ENCODE assay signal across 13 cellular contexts in genomic region chr22:40221055-40221414, GRCh38. TPM values are rescaled to one million over a fixed set of nuclear protein-coding genes. Genes with fewer than 3 reads are reported as not detected.
DNase-seq lines count a peak whose midpoint lies in the region; ATAC-seq, FAIRE-seq and TF ChIP-seq lines count a peak whose summit lies in the region.
"Had no signal": no experiment of that assay in that cellular context is flagged by ENCODE, and none has a peak within 500 bp of the region (broad histone marks: within the 10 kb centered on the region; RNA-seq: fewer than 3 reads in every experiment).

No MANE protein-coding gene starts in this region.

- intact Hi-C loops in left ventricle myocardium inferior (cut with micrococcal nuclease): no loop called here
- intact Hi-C loops in aorta (cut with DNase I): no loop called here

- no peak for FAIRE-seq in frontal cortex (lab: Jason Lieb, UNC)
- FAIRE-seq: islet of Langerhans had no signal

- no peaks in the 10 kb centered on the region for H3K27me3 Mint-ChIP-seq in stimulated activated naive CD8-positive, alpha-beta T cell treated with anti-CD3 and anti-CD28 coated beads, Interleukin-15, Interleukin-2, amounts not matched to agents 100 ng/mL and 50 ng/mL, for 24 hours
- H3K27me3 Mint-ChIP-seq in stimulated activated naive CD8-positive, alpha-beta T cell treated with anti-CD3 and anti-CD28 coated beads, Interleukin-15, amount 100 ng/mL, for 72 hours: no peaks in the 10 kb centered on the region
- H3K27me3 Mint-ChIP-seq: dendritic cell treated with granulocyte-macrophage colony-stimulating factor and Interleukin-4, amounts not matched to agents 40 ng/mL and 50 ng/mL, for 4 days had no signal

- H3K4me1 ChIP-seq in left ventricle myocardium inferior (peaks cover 98% of the 10 kb centered on the region), rectal smooth muscle tissue (ENCODE audit: control insufficient read depth, insufficient read depth, low read length) (peaks cover 15% of the 10 kb centered on the region), aorta (ENCODE audit: control insufficient read depth in 1 of 2, insufficient read depth in 2 of 2, low read length in 2 of 2) (peaks cover 2 to 12% of the 10 kb centered on the region in 2 donors)

- peaks cover 75% of the 10 kb centered on the region for H3K4me1 Mint-ChIP-seq in stimulated activated naive CD8-positive, alpha-beta T cell treated with anti-CD3 and anti-CD28 coated beads, Interleukin-15, Interleukin-2, amounts not matched to agents 100 ng/mL and 50 ng/mL, for 24 hours (ENCODE audit: low read depth)
- peaks cover 76% of the 10 kb centered on the region for H3K4me1 Mint-ChIP-seq in stimulated activated naive CD8-positive, alpha-beta T cell treated with anti-CD3 and anti-CD28 coated beads, Interleukin-15, amount 100 ng/mL, for 72 hours

- DNase-seq in stimulated activated naive CD8-positive, alpha-beta T cell treated with anti-CD3 and anti-CD28 coated beads, Interleukin-15, amount 100 ng/mL, for 72 hours: no peak
- DNase-seq in left ventricle myocardium inferior: no peak
- DNase-seq in aorta: no peak
- DNase-seq in effector CD4-positive, alpha-beta T cell: no peak
- DNase-seq in COLO829 (ENCODE audit: low spot score): no peak
- no peak for DNase-seq in frontal cortex (ENCODE audit: low spot score in 2 of 2)
- DNase-seq: foreskin fibroblast, HFFc6 had no signal

- no peak overlapping the region for H3K9ac ChIP-seq in rectal smooth muscle tissue (ENCODE audit: low read length)

- no peak overlapping the region for H3K4me3 ChIP-seq in left ventricle myocardium inferior
- H3K4me3 ChIP-seq in rectal smooth muscle tissue (ENCODE audit: low read length): no peak overlapping the region
- no peak overlapping the region for H3K4me3 ChIP-seq in aorta (ENCODE audit: low read length in 2 of 2)
- H3K4me3 ChIP-seq: smooth muscle cell had no signal

- no peak for ATAC-seq in stimulated activated naive CD8-positive, alpha-beta T cell treated with anti-CD3 and anti-CD28 coated beads, Interleukin-15, amount 100 ng/mL, for 72 hours
- no peak for ATAC-seq in aorta (ENCODE audit: low FRiP score)

- H3K36me3 Mint-ChIP-seq in stimulated activated naive CD8-positive, alpha-beta T cell treated with anti-CD3 and anti-CD28 coated beads, Interleukin-15, Interleukin-2, amounts not matched to agents 100 ng/mL and 50 ng/mL, for 24 hours (ENCODE audit: low read depth): peaks cover 18% of the 10 kb centered on the region

- TF ChIP-seq CTCF in left ventricle myocardium inferior (IDR thresholded peaks at IDR 0.05; ENCODE audit: borderline replicate concordance): no peak

- no peak overlapping the region for H3K4me3 Mint-ChIP-seq in stimulated activated naive CD8-positive, alpha-beta T cell treated with anti-CD3 and anti-CD28 coated beads, Interleukin-15, Interleukin-2, amounts not matched to agents 100 ng/mL and 50 ng/mL, for 24 hours
- H3K4me3 Mint-ChIP-seq in stimulated activated naive CD8-positive, alpha-beta T cell treated with anti-CD3 and anti-CD28 coated beads, Interleukin-15, amount 100 ng/mL, for 72 hours: no peak overlapping the region
- H3K4me3 Mint-ChIP-seq: dendritic cell treated with granulocyte-macrophage colony-stimulating factor and Interleukin-4, amounts not matched to agents 40 ng/mL and 50 ng/mL, for 4 days; HFFc6 had no signal

- H3K27ac Mint-ChIP-seq in stimulated activated naive CD8-positive, alpha-beta T cell treated with anti-CD3 and anti-CD28 coated beads, Interleukin-15, Interleukin-2, amounts not matched to agents 100 ng/mL and 50 ng/mL, for 24 hours: peak overlapping the region; percentile 5
- no peak overlapping the region for H3K27ac Mint-ChIP-seq in stimulated activated naive CD8-positive, alpha-beta T cell treated with anti-CD3 and anti-CD28 coated beads, Interleukin-15, amount 100 ng/mL, for 72 hours
- H3K27ac Mint-ChIP-seq: dendritic cell treated with granulocyte-macrophage colony-stimulating factor and Interleukin-4, amounts not matched to agents 40 ng/mL and 50 ng/mL, for 4 days; HFFc6 had no signal

- no peaks in the 10 kb centered on the region for H3K36me3 ChIP-seq in left ventricle myocardium inferior
- H3K36me3 ChIP-seq in rectal smooth muscle tissue (ENCODE audit: control insufficient read depth, insufficient read depth, low read length): no peaks in the 10 kb centered on the region
- H3K36me3 ChIP-seq in aorta (ENCODE audit: control insufficient read depth in 1 of 2, insufficient read depth in 2 of 2, low read length in 1 of 2): no peaks in the 10 kb centered on the region

- H3K27ac ChIP-seq in left ventricle myocardium inferior (replicated peaks) (peak overlapping the region; percentile 64), rectal smooth muscle tissue (ENCODE audit: low read depth, low read length) (peak overlapping the region; percentile 76), aorta (ENCODE audit: low read depth in 1 of 2, low read length in 2 of 2) (peak overlapping the region; percentile 68 to 80)

- no peaks in the 10 kb centered on the region for H3K9me3 Mint-ChIP-seq in stimulated activated naive CD8-positive, alpha-beta T cell treated with anti-CD3 and anti-CD28 coated beads, Interleukin-15, Interleukin-2, amounts not matched to agents 100 ng/mL and 50 ng/mL, for 24 hours
- H3K9me3 Mint-ChIP-seq in stimulated activated naive CD8-positive, alpha-beta T cell treated with anti-CD3 and anti-CD28 coated beads, Interleukin-15, amount 100 ng/mL, for 72 hours: no peaks in the 10 kb centered on the region
- H3K9me3 Mint-ChIP-seq: dendritic cell treated with granulocyte-macrophage colony-stimulating factor and Interleukin-4, amounts not matched to agents 40 ng/mL and 50 ng/mL, for 4 days; HFFc6 had no signal

- no peaks in the 10 kb centered on the region for H3K27me3 ChIP-seq in left ventricle myocardium inferior (ENCODE audit: low read depth)
- H3K27me3 ChIP-seq in rectal smooth muscle tissue (ENCODE audit: control insufficient read depth, insufficient read depth, low read length): no peaks in the 10 kb centered on the region
- H3K27me3 ChIP-seq in aorta (ENCODE audit: control insufficient read depth in 1 of 2, insufficient read depth in 2 of 2, low read length in 1 of 2): no peaks in the 10 kb centered on the region

- WGBS in aorta, 2 donors: 28% methylated on average over 5 of the region's 5 CpGs

- no peaks in the 10 kb centered on the region for H3K9me3 ChIP-seq in left ventricle myocardium inferior (replicated peaks)
- H3K9me3 ChIP-seq in aorta (ENCODE audit: control insufficient read depth, low read length): no peaks in the 10 kb centered on the region

RNA-seq across cellular contexts. Expression of gene TNRC6B, which starts 43.3 kb away (rescaled TPM):
- 43.8 TPM for total RNA-seq in left ventricle myocardium inferior
- total RNA-seq in aorta: 10 to 100 TPM; 81.8 to 85.0 TPM
- 10 to 100 TPM in 1 of 2 donors, 1 to 10 TPM in 1; 2.0 to 10.1 TPM for polyA plus RNA-seq in aorta
- 29.3 TPM for total RNA-seq in frontal cortex
